In genomic region chr21:46607605-46608004, GRCh38 we compare ENCODE assay signal across 24 cellular contexts. TPM values are rescaled to one million over a fixed set of nuclear protein-coding genes. Genes with fewer than 3 reads are reported as not detected.
"Had no signal": no experiment of that assay in that cellular context is flagged by ENCODE, and none has a peak within 500 bp of the region (broad histone marks: within the 10 kb centered on the region; RNA-seq: fewer than 3 reads in every experiment).

No MANE protein-coding gene starts in this region.

- H3K9me3 ChIP-seq: colonic mucosa, prostate gland had no signal

- ATAC-seq: activated CD4-positive, CD25-positive, alpha-beta regulatory T cell treated with anti-CD3 and anti-CD28 coated beads, Interleukin-2, amount 50 U/mL, for 24 hours; left lung had no signal

- H3K27ac ChIP-seq: colonic mucosa, left lung, prostate gland, right atrium auricular region had no signal

- H3K4me1 ChIP-seq: colonic mucosa, prostate gland, right atrium auricular region had no signal

- DNase-seq: activated CD4-positive, alpha-beta T cell treated with anti-CD3 and anti-CD28 coated beads, Interleukin-2, amount 50 U/mL, for 1 hour; activated naive CD8-positive, alpha-beta T cell treated with anti-CD3 and anti-CD28 coated beads, Interleukin-2, amount 10 ng/mL, durations not matched to agents 7 days and 5 days; anterior cingulate cortex; central memory CD4-positive, alpha-beta T cell; colonic mucosa; erythroblast; foreskin melanocyte; hypothalamus; kidney; left lung; stimulated activated CD4-positive, alpha-beta T cell treated with anti-CD3 and anti-CD28 coated beads, Interleukin-12 subunit alpha, Interleukin-12 subunit beta, amount 100 ng/mL, for 4 hours; stimulated activated CD4-positive, alpha-beta T cell treated with anti-CD3 and anti-CD28 coated beads, Interleukin-1b, Interleukin-23, amount 100 ng/mL, for 48 hours; stimulated activated CD8-positive, alpha-beta memory T cell treated with anti-CD3 and anti-CD28 coated beads, Interleukin-4, amount 100 ng/mL, for 48 hours; T-helper 1 cell; T1000 had no signal

- H3K36me3 Mint-ChIP-seq: brain, mesothelial cell of epicardium, type B pancreatic cell had no signal

- H3K4me3 Mint-ChIP-seq: brain; mesothelial cell of epicardium; stimulated activated naive CD8-positive, alpha-beta T cell treated with anti-CD3 and anti-CD28 coated beads, Interleukin-15, Interleukin-2, amounts not matched to agents 100 ng/mL and 50 ng/mL, for 24 hours; type B pancreatic cell had no signal

- H3K36me3 ChIP-seq: colonic mucosa, left lung, prostate gland, right atrium auricular region had no signal

- FAIRE-seq: endometrium, kidney had no signal

- H3K27me3 Mint-ChIP-seq: activated naive CD8-positive, alpha-beta T cell treated with anti-CD3 and anti-CD28 coated beads, Interleukin-2, amount 10 ng/mL, durations not matched to agents 7 days and 5 days; stimulated activated naive CD8-positive, alpha-beta T cell treated with anti-CD3 and anti-CD28 coated beads, Interleukin-15, Interleukin-2, amounts not matched to agents 100 ng/mL and 50 ng/mL, for 24 hours had no signal

- H3K27ac Mint-ChIP-seq: mesothelial cell of epicardium; stimulated activated naive CD8-positive, alpha-beta T cell treated with anti-CD3 and anti-CD28 coated beads, Interleukin-15, Interleukin-2, amounts not matched to agents 100 ng/mL and 50 ng/mL, for 24 hours; type B pancreatic cell had no signal

- H3K9me3 Mint-ChIP-seq: stimulated activated naive CD8-positive, alpha-beta T cell treated with anti-CD3 and anti-CD28 coated beads, Interleukin-15, Interleukin-2, amounts not matched to agents 100 ng/mL and 50 ng/mL, for 24 hours; type B pancreatic cell had no signal

- H3K27me3 ChIP-seq: colonic mucosa, left lung, right atrium auricular region had no signal

- H3K4me3 ChIP-seq: colonic mucosa, left lung, prostate gland, right atrium auricular region had no signal

RNA-seq across cellular contexts. Expression of gene S100B, which starts 2.7 kb away (rescaled TPM):
- total RNA-seq: osteocyte had no signal
